ENCODE assay signal across 9 cellular contexts in the genomic region with DNA sequence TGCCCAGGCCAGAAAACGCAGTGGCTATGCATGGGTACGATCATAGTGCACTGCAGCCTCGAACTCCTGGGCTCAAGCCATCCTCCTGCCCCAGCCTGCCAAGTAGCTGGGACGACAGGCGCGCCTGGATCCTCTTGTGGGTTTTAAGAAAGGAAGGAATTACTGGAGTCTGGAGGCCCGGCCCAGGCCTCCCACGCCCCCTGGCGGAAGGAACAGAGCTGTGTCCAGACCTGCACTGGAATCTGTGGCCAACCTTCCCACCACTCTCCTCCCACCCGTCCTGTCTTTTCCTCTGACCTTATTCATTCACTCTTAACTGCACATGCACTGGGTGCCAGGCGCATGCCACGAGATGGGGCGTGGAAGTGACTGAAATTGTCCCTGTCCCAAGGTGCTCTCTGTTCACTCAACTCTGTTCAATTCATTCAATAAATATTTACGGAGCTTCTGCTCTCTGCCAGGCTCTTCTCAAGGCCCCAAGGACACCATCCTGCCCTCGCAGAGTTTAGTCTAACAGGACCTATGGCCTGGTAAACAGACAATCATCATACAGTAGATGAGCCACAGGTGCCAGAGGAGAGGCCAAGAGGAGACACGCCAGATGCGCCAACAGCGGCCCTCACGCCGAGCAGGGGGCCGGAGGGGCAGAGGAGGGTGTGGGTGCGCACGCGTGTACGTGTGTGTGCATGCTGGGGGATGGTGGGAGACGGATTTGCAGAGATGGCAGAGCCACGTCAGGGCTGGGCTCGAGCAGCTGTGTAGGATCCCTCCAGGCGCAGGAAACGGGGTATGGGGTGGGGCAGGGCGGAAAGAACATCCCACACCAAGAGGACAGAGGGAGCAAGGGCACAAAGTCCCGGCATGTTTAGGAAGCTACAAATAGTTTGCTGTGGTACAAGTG. TPM values are rescaled to one million over a fixed set of nuclear protein-coding genes. Genes with fewer than 3 reads are reported as not detected.
A peak's percentile ranks its signal among the peaks of the same experiment; 100 is the strongest.
DNase-seq lines count a peak whose midpoint lies in the region; ATAC-seq and TF ChIP-seq lines count a peak whose summit lies in the region.
"Had no signal": no experiment of that assay in that cellular context is flagged by ENCODE, and none has a peak within 500 bp of the region (broad histone marks: within the 10 kb centered on the region; RNA-seq: fewer than 3 reads in every experiment).

No MANE protein-coding gene starts in this region.

- intact Hi-C loops in CD8-positive, alpha-beta T cell (cut with DNase I, micrococcal nuclease) = loop anchor here in 1 of 2 experiments (1.0 kb wide), 1 partner anchor 234 kb away; no protein-coding TSS in a partner anchor
- intact Hi-C loops in colonic mucosa (cut with DNase I) = loop anchor here (2.0 to 10.0 kb wide), 2 partner anchors 45 to 215 kb away; a partner anchor contains a TSS
- intact Hi-C loops in left colon (cut with DNase I, micrococcal nuclease) = loop anchor here in 1 of 2 donors (10.0 kb wide), 2 partner anchors 45 to 105 kb away; a partner anchor contains a TSS

- peak in 4 of 7 experiments; percentile 15 to 51 (median 33) for DNase-seq in CD8-positive, alpha-beta T cell
- DNase-seq in H7 (peak; percentile 95), NCI-H2196 treated with DMSO at 0.1 percent for 48 hours (lab: John Stamatoyannopoulos, UW; ENCODE audit: unreplicated experiment) (peak; percentile 20), colonic mucosa (peak; percentile 88), left colon (peak; percentile 81 to 89)
- peak; percentile 43 for DNase-seq in stimulated activated CD4-positive, alpha-beta T cell treated with anti-CD3 and anti-CD28 coated beads, Interleukin-4, amount 100 ng/mL, for 24 hours

- no peak overlapping the region for H3K27ac ChIP-seq in CD8-positive, alpha-beta T cell (ENCODE audit: low read depth, low read length)
- no peak overlapping the region for H3K27ac ChIP-seq in colonic mucosa

- H3K36me3 Mint-ChIP-seq in CD8-positive, alpha-beta T cell = no peaks in the 10 kb centered on the region

- peak; percentile 66 for TF ChIP-seq CTCF in CD8-positive, alpha-beta T cell (IDR thresholded peaks at IDR 0.05)
- TF ChIP-seq CTCF in WI38 (IDR thresholded peaks at IDR 0.05; ENCODE audit: low read depth, low read length) = peak; percentile 91
- peak; percentile 88 for TF ChIP-seq CTCF in colonic mucosa (IDR thresholded peaks at IDR 0.05)

- H3K27me3 ChIP-seq in CD8-positive, alpha-beta T cell (ENCODE audit: insufficient read depth, low read length) = no peaks in the 10 kb centered on the region
- no peaks in the 10 kb centered on the region; the same call in 1 of the 2 replicates for H3K27me3 ChIP-seq in H7 (ENCODE audit: control insufficient read depth, insufficient read depth, low read length)
- H3K27me3 ChIP-seq in colonic mucosa = no peaks in the 10 kb centered on the region

- peak overlapping the region in 1 of 2 donors; percentile 61 for H3K9ac ChIP-seq in colonic mucosa (ENCODE audit: low read depth in 2 of 2, low read length in 2 of 2)

- H3K4me3 Mint-ChIP-seq in CD8-positive, alpha-beta T cell = no peak overlapping the region
- H3K4me3 Mint-ChIP-seq: IgD-negative memory B cell had no signal

- no peaks in the 10 kb centered on the region for H3K36me3 ChIP-seq in CD8-positive, alpha-beta T cell (ENCODE audit: insufficient read depth, low read length)
- H3K36me3 ChIP-seq in H7 (replicated peaks; ENCODE audit: control insufficient read depth, insufficient read depth, low read length) (no peaks in the 10 kb centered on the region), colonic mucosa (no peaks in the 10 kb centered on the region)

- no peak overlapping the region for H3K27ac Mint-ChIP-seq in CD8-positive, alpha-beta T cell
- H3K27ac Mint-ChIP-seq: IgD-negative memory B cell had no signal

- H3K4me1 ChIP-seq in CD8-positive, alpha-beta T cell (ENCODE audit: insufficient read depth, low read length) = no peaks in the 10 kb centered on the region
- peaks cover 15% of the 10 kb centered on the region for H3K4me1 ChIP-seq in colonic mucosa

- CTCF ChIA-PET in CD8-positive, alpha-beta T cell (lab: Charles Lee) = interaction anchor here (0.7 to 2.4 kb wide), 14 partner anchors 9 to 668 kb away, joined by 3 to 8 read pairs (median 4); a partner anchor contains a TSS

- H3K4me3 ChIP-seq in CD8-positive, alpha-beta T cell (ENCODE audit: low read depth, low read length) = no peak overlapping the region
- H3K4me3 ChIP-seq in H7 (ENCODE audit: insufficient read depth, low read depth, low read length) (no peak overlapping the region), WI38 (ENCODE audit: low read depth, low read length) (no peak overlapping the region), colonic mucosa (no peak overlapping the region)

- ATAC-seq in CD8-positive, alpha-beta T cell = peak; percentile 61
- ATAC-seq in left colon = peak; percentile 77
- no peak for ATAC-seq in GM21367 (IDR thresholded peaks at IDR 0.05; ENCODE audit: unreplicated experiment)

- peaks cover 8% of the 10 kb centered on the region for H3K27me3 Mint-ChIP-seq in CD8-positive, alpha-beta T cell (ENCODE audit: low read depth)

- no peaks in the 10 kb centered on the region for H3K4me1 Mint-ChIP-seq in CD8-positive, alpha-beta T cell (ENCODE audit: low read depth)

- H3K9me3 Mint-ChIP-seq in CD8-positive, alpha-beta T cell = no peaks in the 10 kb centered on the region
- H3K9me3 Mint-ChIP-seq: IgD-negative memory B cell had no signal

- POLR2A ChIA-PET in CD8-positive, alpha-beta T cell (lab: Charles Lee) = no interaction called here

- no peaks in the 10 kb centered on the region for H3K9me3 ChIP-seq in CD8-positive, alpha-beta T cell (ENCODE audit: low read length)
- no peaks in the 10 kb centered on the region for H3K9me3 ChIP-seq in colonic mucosa

RNA-seq across cellular contexts. Expression of a gene that starts 13.7 kb away (rescaled TPM):
- total RNA-seq in CD8-positive, alpha-beta T cell = 10 to 100 TPM; 12.1 to 13.1 TPM
- total RNA-seq in H7 (2014; rRNA removed; shearing (Covaris generic)) = 13.4 and 15.6 TPM in 2 replicates
- total RNA-seq in colonic mucosa = 100 to 1,000 TPM; 187 to 258 TPM
- 100 to 1,000 TPM; 166 to 180 TPM for total RNA-seq in left colon

RNA-seq across cellular contexts. Expression of a gene that starts 44.9 kb away (rescaled TPM):
- total RNA-seq in CD8-positive, alpha-beta T cell = under 1 TPM; 0.90 to 0.92 TPM
- 0.03 TPM in 1 of 2 replicates, not detected in the other for total RNA-seq in H7 (2014; rRNA removed; shearing (Covaris generic))
- total RNA-seq in colonic mucosa = 100 to 1,000 TPM; 124 to 140 TPM
- total RNA-seq in left colon = 100 to 1,000 TPM; 143 to 154 TPM

RNA-seq across cellular contexts. Expression of a gene that starts 54.6 kb away (rescaled TPM):
- total RNA-seq in CD8-positive, alpha-beta T cell = not detected
- total RNA-seq in H7 (2014; rRNA removed; shearing (Covaris generic)) = 2.0 and 4.6 TPM in 2 replicates
- total RNA-seq in colonic mucosa (1 to 10 TPM; 1.1 to 1.3 TPM), left colon (1 to 10 TPM in 1 of 2 donors, under 1 TPM in 1; 0.95 to 1.2 TPM)

Comparison
In these comparisons a context has a peak if more than half of its experiments do, and no peak if none do; other contexts are left out.
1. DNase-seq: peak in every context shown above with its lines; median percentile 95 in H7; 88 in colonic mucosa; 85 in left colon; 43 in stimulated activated CD4-positive, alpha-beta T cell treated with anti-CD3 and anti-CD28 coated beads, Interleukin-4, amount 100 ng/mL, for 24 hours; 33 in CD8-positive, alpha-beta T cell; 20 in NCI-H2196 treated with DMSO at 0.1 percent for 48 hours.
2. RNA of a gene that starts 13.7 kb away (total RNA-seq): 187 to 258 TPM in colonic mucosa and 166 to 180 TPM in left colon; 13.4 to 15.6 TPM in H7 and 12.1 to 13.1 TPM in CD8-positive, alpha-beta T cell; every median in the first group is over 10 times any median in the second.
3. RNA of a gene that starts 44.9 kb away (total RNA-seq): 143 to 154 TPM in left colon and 124 to 140 TPM in colonic mucosa; 0.90 to 0.92 TPM in CD8-positive, alpha-beta T cell and 0.03 TPM in H7; every median in the first group is over 10 times any median in the second.
4. Peak in every context shown above with its lines, with median percentiles within 50 percentile points of each other: CTCF ChIP-seq.